In the genomic region with DNA sequence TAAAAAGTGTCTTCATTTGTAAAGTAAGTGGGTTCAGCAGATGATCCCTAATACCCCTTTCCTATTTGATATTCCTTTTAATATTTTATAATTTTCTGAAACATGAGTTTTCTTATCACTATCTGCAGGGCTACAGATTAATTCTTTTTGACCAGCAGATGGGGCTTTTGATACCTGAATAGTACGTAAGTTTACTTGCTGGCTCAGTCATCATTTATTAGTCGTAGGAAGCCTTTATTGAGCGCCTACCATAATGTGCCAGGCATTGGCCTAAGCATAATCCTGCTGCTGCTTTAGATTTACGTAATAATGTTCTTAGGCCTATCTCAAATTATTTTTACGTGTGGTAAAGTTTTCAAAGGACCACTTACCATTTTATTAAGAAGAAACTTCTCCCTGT, we compare ENCODE assay signal across 9 cellular contexts. TPM values are rescaled to one million over a fixed set of nuclear protein-coding genes. Genes with fewer than 3 reads are reported as not detected.
DNase-seq lines count a peak whose midpoint lies in the region; ATAC-seq, FAIRE-seq and TF ChIP-seq lines count a peak whose summit lies in the region.
"Had no signal": no experiment of that assay in that cellular context is flagged by ENCODE, and none has a peak within 500 bp of the region (broad histone marks: within the 10 kb centered on the region; RNA-seq: fewer than 3 reads in every experiment).

No MANE protein-coding gene starts in this region.

- TF ChIP-seq POLR2A in transverse colon (IDR thresholded peaks at IDR 0.05), result no peak
- TF ChIP-seq POLR2A in H54 (IDR thresholded peaks at IDR 0.05; ENCODE audit: low read depth, low read length), result no peak

- WGBS in transverse colon (ENCODE audit: low coverage in 1 of 2), 2 donors, result 17 to 20% methylated on average over 5 of the region's 5 CpGs

- H2AFZ ChIP-seq in PC-9, result no peak overlapping the region

- H3K4me3 Mint-ChIP-seq in activated CD8-positive, alpha-beta T cell treated with anti-CD3 and anti-CD28 coated beads for 36 hours, result no peak overlapping the region
- no peak overlapping the region for H3K4me3 Mint-ChIP-seq in activated CD8-positive, alpha-beta T cell treated with anti-CD3 and anti-CD28 coated beads, Interleukin-2, amount 10 ng/mL, durations not matched to agents 7 days and 5 days
- H3K4me3 Mint-ChIP-seq in CD4-positive, alpha-beta T cell, result no peak overlapping the region

- no peaks in the 10 kb centered on the region for H3K9me2 ChIP-seq in PC-9 (ENCODE audit: insufficient read depth)

- CTCF ChIA-PET in activated CD8-positive, alpha-beta T cell treated with anti-CD3 and anti-CD28 coated beads for 36 hours (lab: Charles Lee), result no interaction called here
- CTCF ChIA-PET in activated CD8-positive, alpha-beta T cell treated with anti-CD3 and anti-CD28 coated beads, Interleukin-2, amount 10 ng/mL, durations not matched to agents 7 days and 5 days (lab: Charles Lee), result interaction anchor here (1.2 kb wide), 1 partner anchor 19 kb away, joined by 3 read pairs; no protein-coding TSS in a partner anchor
- CTCF ChIA-PET in PC-9 (lab: Charles Lee), result interaction anchor here (0.5 kb wide), 1 partner anchor 23 kb away, joined by 3 read pairs; no protein-coding TSS in a partner anchor
- CTCF ChIA-PET in CD4-positive, alpha-beta T cell (lab: Charles Lee), result no interaction called here

- TF ChIP-seq EP300 in transverse colon (IDR thresholded peaks at IDR 0.05; ENCODE audit: low read depth), result no peak

- no peaks in the 10 kb centered on the region for H3K27me3 ChIP-seq in PC-9 (ENCODE audit: insufficient read depth, low read depth)
- no peaks in the 10 kb centered on the region for H3K27me3 ChIP-seq in transverse colon
- H3K27me3 ChIP-seq in CD4-positive, alpha-beta T cell (ENCODE audit: control insufficient read depth, insufficient read depth, low read length), result no peaks in the 10 kb centered on the region

- H4K20me1 ChIP-seq in PC-9 (ENCODE audit: insufficient read depth), result no peaks in the 10 kb centered on the region

- no TSS peak for BruUV-seq in PC-9 (replicated peaks; lab: Mats Ljungman, UMichigan)

- H3K4me1 ChIP-seq in PC-9 (replicated peaks; ENCODE audit: insufficient read depth), result no peaks in the 10 kb centered on the region
- H3K4me1 ChIP-seq in transverse colon, result no peaks in the 10 kb centered on the region

- intact Hi-C loops in activated CD8-positive, alpha-beta T cell treated with anti-CD3 and anti-CD28 coated beads for 36 hours (cut with micrococcal nuclease), result no loop called here
- intact Hi-C loops in PC-9 (cut with micrococcal nuclease; ENCODE audit: unreplicated experiment), result loop anchor here (5.0 kb wide), 1 partner anchor 724 kb away; no protein-coding TSS in a partner anchor
- intact Hi-C loops in transverse colon (cut with DNase I; ENCODE audit: low total_unique reads), result no loop called here
- intact Hi-C loops in CD4-positive, alpha-beta T cell (cut with DNase I, micrococcal nuclease), result loop anchor here in 1 of 2 experiments (5.0 kb wide), 1 partner anchor 724 kb away; no protein-coding TSS in a partner anchor

- peak; percentile 39 for TF ChIP-seq CTCF in activated CD8-positive, alpha-beta T cell treated with anti-CD3 and anti-CD28 coated beads for 36 hours (IDR thresholded peaks at IDR 0.05)
- peak; percentile 34; the same call in 1 of the 2 replicates for TF ChIP-seq CTCF in PC-9 (conservative IDR thresholded peaks at IDR 0.05)
- TF ChIP-seq CTCF in fibroblast of villous mesenchyme (IDR thresholded peaks at IDR 0.05; ENCODE audit: insufficient read depth, low read depth, low read length), result peak; percentile 29
- TF ChIP-seq CTCF in transverse colon (IDR thresholded peaks at IDR 0.05), result peak in 3 of 5 experiments; percentile 6 to 20 (median 18)
- TF ChIP-seq CTCF in CD4-positive, alpha-beta T cell (IDR thresholded peaks at IDR 0.05), result no peak

- no peaks in the 10 kb centered on the region for H3K9me3 ChIP-seq in PC-9 (ENCODE audit: insufficient read depth, low read depth)
- no peaks in the 10 kb centered on the region for H3K9me3 ChIP-seq in transverse colon
- no peaks in the 10 kb centered on the region for H3K9me3 ChIP-seq in CD4-positive, alpha-beta T cell (ENCODE audit: control insufficient read depth, low read length)

- H3K36me3 ChIP-seq in PC-9 (ENCODE audit: low read depth), result no peaks in the 10 kb centered on the region
- H3K36me3 ChIP-seq in transverse colon, result no peaks in the 10 kb centered on the region

- ATAC-seq in activated CD8-positive, alpha-beta T cell treated with anti-CD3 and anti-CD28 coated beads for 36 hours, result no peak
- no peak for ATAC-seq in activated CD8-positive, alpha-beta T cell treated with anti-CD3 and anti-CD28 coated beads, Interleukin-2, amount 10 ng/mL, durations not matched to agents 7 days and 5 days
- ATAC-seq in CD4-positive, alpha-beta T cell (ENCODE audit: poor library complexity), result no peak
- no peak for ATAC-seq in HG02938 (IDR thresholded peaks at IDR 0.05; ENCODE audit: unreplicated experiment)

- H3K9me3 Mint-ChIP-seq in activated CD8-positive, alpha-beta T cell treated with anti-CD3 and anti-CD28 coated beads for 36 hours, result no peaks in the 10 kb centered on the region
- no peaks in the 10 kb centered on the region for H3K9me3 Mint-ChIP-seq in activated CD8-positive, alpha-beta T cell treated with anti-CD3 and anti-CD28 coated beads, Interleukin-2, amount 10 ng/mL, durations not matched to agents 7 days and 5 days (ENCODE audit: insufficient read depth)
- no peaks in the 10 kb centered on the region for H3K9me3 Mint-ChIP-seq in CD4-positive, alpha-beta T cell

- H3K4me1 Mint-ChIP-seq in activated CD8-positive, alpha-beta T cell treated with anti-CD3 and anti-CD28 coated beads for 36 hours (ENCODE audit: low read depth), result no peaks in the 10 kb centered on the region
- peaks cover 4% of the 10 kb centered on the region for H3K4me1 Mint-ChIP-seq in activated CD8-positive, alpha-beta T cell treated with anti-CD3 and anti-CD28 coated beads, Interleukin-2, amount 10 ng/mL, durations not matched to agents 7 days and 5 days (ENCODE audit: low read depth)
- no peaks in the 10 kb centered on the region for H3K4me1 Mint-ChIP-seq in CD4-positive, alpha-beta T cell (ENCODE audit: low read depth)

- H3K27ac ChIP-seq in PC-9 (no peak overlapping the region), transverse colon (no peak overlapping the region)
- H3K27ac ChIP-seq in CD4-positive, alpha-beta T cell (ENCODE audit: low read depth, low read length), result no peak overlapping the region

- H3K27me3 Mint-ChIP-seq in activated CD8-positive, alpha-beta T cell treated with anti-CD3 and anti-CD28 coated beads for 36 hours, result no peaks in the 10 kb centered on the region
- peaks cover 2% of the 10 kb centered on the region for H3K27me3 Mint-ChIP-seq in activated CD8-positive, alpha-beta T cell treated with anti-CD3 and anti-CD28 coated beads, Interleukin-2, amount 10 ng/mL, durations not matched to agents 7 days and 5 days (ENCODE audit: low read depth)
- H3K27me3 Mint-ChIP-seq in CD4-positive, alpha-beta T cell, result no peaks in the 10 kb centered on the region

- FAIRE-seq in H54 (lab: Jason Lieb, UNC), result no peak

- no peak overlapping the region for H3K4me3 ChIP-seq in PC-9
- H3K4me3 ChIP-seq in fibroblast of villous mesenchyme (ENCODE audit: low read depth, low read length), result no peak overlapping the region
- no peak overlapping the region for H3K4me3 ChIP-seq in transverse colon

- no peak overlapping the region for H3K4me2 ChIP-seq in PC-9

- H3K79me2 ChIP-seq in PC-9 (ENCODE audit: low read depth), result no peaks in the 10 kb centered on the region

- DNase-seq in activated CD8-positive, alpha-beta T cell treated with anti-CD3 and anti-CD28 coated beads for 36 hours, result no peak
- no peak for DNase-seq in activated CD8-positive, alpha-beta T cell treated with anti-CD3 and anti-CD28 coated beads, Interleukin-2, amount 10 ng/mL, durations not matched to agents 7 days and 5 days
- DNase-seq in PC-9 (no peak), fibroblast of villous mesenchyme (ENCODE audit: low read depth) (peak; percentile 38), transverse colon (no peak), H54 (ENCODE audit: insufficient read length, low spot score) (no peak)
- DNase-seq in CD4-positive, alpha-beta T cell, result no peak
- DNase-seq: activated T-cell treated with anti-CD3 and anti-CD28 coated beads, Interleukin-2, amount 50 U/mL, for 48 hours had no signal

- H3K36me3 Mint-ChIP-seq in activated CD8-positive, alpha-beta T cell treated with anti-CD3 and anti-CD28 coated beads for 36 hours (ENCODE audit: low read depth), result no peaks in the 10 kb centered on the region
- H3K36me3 Mint-ChIP-seq in activated CD8-positive, alpha-beta T cell treated with anti-CD3 and anti-CD28 coated beads, Interleukin-2, amount 10 ng/mL, durations not matched to agents 7 days and 5 days (ENCODE audit: low read depth), result no peaks in the 10 kb centered on the region
- no peaks in the 10 kb centered on the region for H3K36me3 Mint-ChIP-seq in CD4-positive, alpha-beta T cell (ENCODE audit: low read depth)

- in situ Hi-C loops in transverse colon (cut with MboI; ENCODE audit: low pct_ligation_motif_present in 1 of 4, low pct_unique_long_range_greater_than_20kb in 1 of 4, low sequenced_read_pairs in 3 of 4), result no loop called here

- no peak overlapping the region for H3K27ac Mint-ChIP-seq in activated CD8-positive, alpha-beta T cell treated with anti-CD3 and anti-CD28 coated beads for 36 hours
- no peak overlapping the region for H3K27ac Mint-ChIP-seq in activated CD8-positive, alpha-beta T cell treated with anti-CD3 and anti-CD28 coated beads, Interleukin-2, amount 10 ng/mL, durations not matched to agents 7 days and 5 days
- no peak overlapping the region for H3K27ac Mint-ChIP-seq in CD4-positive, alpha-beta T cell

- no peaks in the 10 kb centered on the region for H3F3A ChIP-seq in PC-9 (ENCODE audit: insufficient read depth, low read depth)

- POLR2A ChIA-PET in activated CD8-positive, alpha-beta T cell treated with anti-CD3 and anti-CD28 coated beads for 36 hours (lab: Charles Lee), result no interaction called here
- POLR2A ChIA-PET in activated CD8-positive, alpha-beta T cell treated with anti-CD3 and anti-CD28 coated beads, Interleukin-2, amount 10 ng/mL, durations not matched to agents 7 days and 5 days (lab: Charles Lee), result no interaction called here
- POLR2A ChIA-PET in PC-9 (lab: Charles Lee; ENCODE audit: unreplicated experiment), result no interaction called here
- POLR2A ChIA-PET in CD4-positive, alpha-beta T cell (lab: Charles Lee), result no interaction called here

RNA-seq across cellular contexts. Expression of a gene that starts 33.1 kb away (rescaled TPM):
- total RNA-seq in activated CD8-positive, alpha-beta T cell treated with anti-CD3 and anti-CD28 coated beads for 36 hours, result 10 to 100 TPM; 75.7 to 80.0 TPM
- 10 to 100 TPM; 72.1 to 81.6 TPM for total RNA-seq in activated CD8-positive, alpha-beta T cell treated with anti-CD3 and anti-CD28 coated beads, Interleukin-2, amount 10 ng/mL, durations not matched to agents 7 days and 5 days
- total RNA-seq in PC-9 (2021), result 53.5 and 61.7 TPM in 2 replicates
- total RNA-seq in fibroblast of villous mesenchyme, result 277 and 451 TPM in 2 replicates
- 10 to 100 TPM; 45.4 to 56.5 (median 51.6) TPM for total RNA-seq in transverse colon
- 10 to 100 TPM; 21.8 to 25.5 TPM for total RNA-seq in CD4-positive, alpha-beta T cell

Comparison
In these comparisons a context has a peak if more than half of its experiments do, and no peak if none do; other contexts are left out.
1. CTCF ChIA-PET loops: an anchor here in activated CD8-positive, alpha-beta T cell treated with anti-CD3 and anti-CD28 coated beads, Interleukin-2, amount 10 ng/mL, durations not matched to agents 7 days and 5 days (1.2 kb wide) and PC-9 (0.5 kb wide); none called in activated CD8-positive, alpha-beta T cell treated with anti-CD3 and anti-CD28 coated beads for 36 hours and CD4-positive, alpha-beta T cell.